Comparison of ENCODE assay signal across 1 cellular context in genomic region chr16:50244504-50245416, GRCh38.
TF ChIP-seq lines count a peak whose summit lies in the region.

No MANE protein-coding gene starts in this region.

TF ChIP-seq in HepG2, 621 proteins besides CTCF, POLR2A, EP300 and RAD21 (continued from another document):
- TF ChIP-seq GPBP1L1 (CRISPR knock-in tag; IDR thresholded peaks at IDR 0.05), result no peak
- TF ChIP-seq RNF2 (conservative IDR thresholded peaks at IDR 0.05; ENCODE audit: low read depth), result no peak
- TF ChIP-seq ZKSCAN8 (CRISPR knock-in tag; IDR thresholded peaks at IDR 0.05; ENCODE audit: borderline replicate concordance), result no peak
- 0 out of 2 replicates have a peak, but pooled peaks have one; percentile 43 for TF ChIP-seq ZNF333 (CRISPR knock-in tag; IDR thresholded peaks at IDR 0.05; ENCODE audit: borderline replicate concordance)
- 0 out of 2 replicates have a peak, but pooled peaks have one; percentile 28 for TF ChIP-seq ZNF747 (CRISPR knock-in tag; IDR thresholded peaks at IDR 0.05; ENCODE audit: borderline replicate concordance)
- 0 out of 2 replicates have a peak, but pooled peaks have one; percentile 75 for TF ChIP-seq CAMTA2 (CRISPR knock-in tag; IDR thresholded peaks at IDR 0.05; ENCODE audit: borderline replicate concordance)
- 0 out of 2 replicates have a peak, but pooled peaks have one; percentile 18 for TF ChIP-seq ZNF274 (CRISPR knock-in tag; IDR thresholded peaks at IDR 0.05)
- no peak for TF ChIP-seq CEBPG (CRISPR knock-in tag; IDR thresholded peaks at IDR 0.05)
- TF ChIP-seq MAZ (IDR thresholded peaks at IDR 0.05; ENCODE audit: borderline replicate concordance, low read depth, low read length), result no peak
- 0 out of 2 replicates have a peak, but pooled peaks have one; percentile 54 for TF ChIP-seq MAZ (CRISPR knock-in tag; IDR thresholded peaks at IDR 0.05; ENCODE audit: low read depth)
- 0 out of 2 replicates have a peak, but pooled peaks have one; percentile 20 for TF ChIP-seq DMAP1 (CRISPR knock-in tag; IDR thresholded peaks at IDR 0.05)
- 0 out of 2 replicates have a peak, but pooled peaks have one; percentile 36 for TF ChIP-seq TBX2 (CRISPR knock-in tag; IDR thresholded peaks at IDR 0.05; ENCODE audit: borderline replicate concordance)
- peak; percentile 44; the same call in 1 of the 2 replicates for TF ChIP-seq ZNF788 (CRISPR knock-in tag; IDR thresholded peaks at IDR 0.05; ENCODE audit: borderline replicate concordance)
- TF ChIP-seq ZNF513 (CRISPR knock-in tag; conservative IDR thresholded peaks at IDR 0.05), result no peak
- peak; percentile 80; the same call in 1 of the 2 replicates for TF ChIP-seq ZNF776 (CRISPR knock-in tag; IDR thresholded peaks at IDR 0.05)
- no peak for TF ChIP-seq ZSCAN29 (CRISPR knock-in tag; conservative IDR thresholded peaks at IDR 0.05)
- TF ChIP-seq ZNF317 (CRISPR knock-in tag; IDR thresholded peaks at IDR 0.05), result peak; percentile 38; the same call in 1 of the 2 replicates
- TF ChIP-seq MZF1 (CRISPR knock-in tag; IDR thresholded peaks at IDR 0.05; ENCODE audit: borderline replicate concordance), result 0 out of 2 replicates have a peak, but pooled peaks have one; percentile 43
- TF ChIP-seq EED (CRISPR knock-in tag; IDR thresholded peaks at IDR 0.05), result peak; percentile 81; the same call in 1 of the 2 replicates
- TF ChIP-seq THAP11 (CRISPR knock-in tag; IDR thresholded peaks at IDR 0.05), result no peak
- TF ChIP-seq ZSCAN31 (CRISPR knock-in tag; IDR thresholded peaks at IDR 0.05; ENCODE audit: low read depth), result 0 out of 2 replicates have a peak, but pooled peaks have one; percentile 26
- no peak for TF ChIP-seq ZNF597 (CRISPR knock-in tag; IDR thresholded peaks at IDR 0.05)
- TF ChIP-seq, protein P1, sequence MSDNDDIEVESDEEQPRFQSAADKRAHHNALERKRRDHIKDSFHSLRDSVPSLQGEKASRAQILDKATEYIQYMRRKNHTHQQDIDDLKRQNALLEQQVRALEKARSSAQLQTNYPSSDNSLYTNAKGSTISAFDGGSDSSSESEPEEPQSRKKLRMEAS (IDR thresholded peaks at IDR 0.05), result no peak
- 0 out of 2 replicates have a peak, but pooled peaks have one; percentile 23 for TF ChIP-seq ZNF772 (CRISPR knock-in tag; IDR thresholded peaks at IDR 0.05)
